1 cellular context compared by ENCODE assay signal in genomic region chr4:1784789-1785591, GRCh38.
TF ChIP-seq lines count a peak whose summit lies in the region.

No MANE protein-coding gene starts in this region.

TF ChIP-seq in HepG2, 621 proteins besides CTCF, POLR2A, EP300 and RAD21 (continued from another document and continues in another):
- TF ChIP-seq, protein P1, sequence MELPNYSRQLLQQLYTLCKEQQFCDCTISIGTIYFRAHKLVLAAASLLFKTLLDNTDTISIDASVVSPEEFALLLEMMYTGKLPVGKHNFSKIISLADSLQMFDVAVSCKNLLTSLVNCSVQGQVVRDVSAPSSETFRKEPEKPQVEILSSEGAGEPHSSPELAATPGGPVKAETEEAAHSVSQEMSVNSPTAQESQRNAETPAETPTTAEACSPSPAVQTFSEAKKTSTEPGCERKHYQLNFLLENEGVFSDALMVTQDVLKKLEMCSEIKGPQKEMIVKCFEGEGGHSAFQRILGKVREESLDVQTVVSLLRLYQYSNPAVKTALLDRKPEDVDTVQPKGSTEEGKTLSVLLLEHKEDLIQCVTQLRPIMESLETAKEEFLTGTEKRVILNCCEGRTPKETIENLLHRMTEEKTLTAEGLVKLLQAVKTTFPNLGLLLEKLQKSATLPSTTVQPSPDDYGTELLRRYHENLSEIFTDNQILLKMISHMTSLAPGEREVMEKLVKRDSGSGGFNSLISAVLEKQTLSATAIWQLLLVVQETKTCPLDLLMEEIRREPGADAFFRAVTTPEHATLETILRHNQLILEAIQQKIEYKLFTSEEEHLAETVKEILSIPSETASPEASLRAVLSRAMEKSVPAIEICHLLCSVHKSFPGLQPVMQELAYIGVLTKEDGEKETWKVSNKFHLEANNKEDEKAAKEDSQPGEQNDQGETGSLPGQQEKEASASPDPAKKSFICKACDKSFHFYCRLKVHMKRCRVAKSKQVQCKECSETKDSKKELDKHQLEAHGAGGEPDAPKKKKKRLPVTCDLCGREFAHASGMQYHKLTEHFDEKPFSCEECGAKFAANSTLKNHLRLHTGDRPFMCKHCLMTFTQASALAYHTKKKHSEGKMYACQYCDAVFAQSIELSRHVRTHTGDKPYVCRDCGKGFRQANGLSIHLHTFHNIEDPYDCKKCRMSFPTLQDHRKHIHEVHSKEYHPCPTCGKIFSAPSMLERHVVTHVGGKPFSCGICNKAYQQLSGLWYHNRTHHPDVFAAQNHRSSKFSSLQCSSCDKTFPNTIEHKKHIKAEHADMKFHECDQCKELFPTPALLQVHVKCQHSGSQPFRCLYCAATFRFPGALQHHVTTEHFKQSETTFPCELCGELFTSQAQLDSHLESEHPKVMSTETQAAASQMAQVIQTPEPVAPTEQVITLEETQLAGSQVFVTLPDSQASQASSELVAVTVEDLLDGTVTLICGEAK (IDR thresholded peaks at IDR 0.05), result no peak
- TF ChIP-seq, protein P1 (CRISPR knock-in tag; IDR thresholded peaks at IDR 0.05), result peak; percentile 21; the same call in 1 of the 2 replicates
- TF ChIP-seq ZNF3 (CRISPR knock-in tag; IDR thresholded peaks at IDR 0.05) (no peak), ZNF10 (CRISPR knock-in tag; IDR thresholded peaks at IDR 0.05; ENCODE audit: borderline replicate concordance, low read depth) (no peak), GFI1 (CRISPR knock-in tag; IDR thresholded peaks at IDR 0.05; ENCODE audit: borderline replicate concordance) (no peak), KDM1A (CRISPR knock-in tag; IDR thresholded peaks at IDR 0.05) (no peak), ZNF136 (CRISPR knock-in tag; IDR thresholded peaks at IDR 0.05; ENCODE audit: low read depth) (no peak), REXO4 (CRISPR knock-in tag; IDR thresholded peaks at IDR 0.05; ENCODE audit: borderline replicate concordance) (no peak), ESRRA (CRISPR knock-in tag; IDR thresholded peaks at IDR 0.05; ENCODE audit: low read depth) (no peak), BATF2 (CRISPR knock-in tag; IDR thresholded peaks at IDR 0.05) (no peak), RFXAP (CRISPR knock-in tag; IDR thresholded peaks at IDR 0.05; ENCODE audit: borderline replicate concordance) (0 out of 2 replicates have a peak, but pooled peaks have one; percentile 17), ZBTB37 (CRISPR knock-in tag; IDR thresholded peaks at IDR 0.05) (no peak), KDM2A (CRISPR knock-in tag; IDR thresholded peaks at IDR 0.05; ENCODE audit: borderline replicate concordance, low read depth) (peak; percentile 78), ZNF761 (CRISPR knock-in tag; conservative IDR thresholded peaks at IDR 0.05) (no peak), TSC22D2 (CRISPR knock-in tag; IDR thresholded peaks at IDR 0.05; ENCODE audit: borderline replicate concordance) (no peak), POLR2AphosphoS2 (IDR thresholded peaks at IDR 0.05; ENCODE audit: low read depth, low read length) (no peak), RBM39 (IDR thresholded peaks at IDR 0.05; ENCODE audit: low read depth, low read length, poor library complexity, severe bottlenecking) (peak; percentile 68), ZNF552 (CRISPR knock-in tag; IDR thresholded peaks at IDR 0.05; ENCODE audit: borderline replicate concordance) (0 out of 2 replicates have a peak, but pooled peaks have one; percentile 31), ZNF362 (CRISPR knock-in tag; IDR thresholded peaks at IDR 0.05; ENCODE audit: borderline replicate concordance) (peak; percentile 15; the same call in 1 of the 2 replicates), KLF16 (CRISPR knock-in tag; IDR thresholded peaks at IDR 0.05) (no peak), TBP (CRISPR knock-in tag; IDR thresholded peaks at IDR 0.05) (no peak), TGIF2 (CRISPR knock-in tag; IDR thresholded peaks at IDR 0.05) (no peak), TEAD2 (CRISPR knock-in tag; IDR thresholded peaks at IDR 0.05) (no peak), CHD4 (IDR thresholded peaks at IDR 0.05; ENCODE audit: borderline replicate concordance, low read length) (no peak), ZNF367 (CRISPR knock-in tag; IDR thresholded peaks at IDR 0.05; ENCODE audit: borderline replicate concordance) (0 out of 2 replicates have a peak, but pooled peaks have one; percentile 32), NFYC (CRISPR knock-in tag; IDR thresholded peaks at IDR 0.05) (no peak), ZNF775 (CRISPR knock-in tag; IDR thresholded peaks at IDR 0.05; ENCODE audit: borderline replicate concordance) (no peak), SMYD3 (CRISPR knock-in tag; IDR thresholded peaks at IDR 0.05) (no peak), KAT2B (IDR thresholded peaks at IDR 0.05; ENCODE audit: borderline replicate concordance, low read depth, low read length) (no peak), NFE2L1 (CRISPR knock-in tag; IDR thresholded peaks at IDR 0.05; ENCODE audit: borderline replicate concordance) (no peak), KMT2B (CRISPR knock-in tag; IDR thresholded peaks at IDR 0.05) (no peak), RNF2 (conservative IDR thresholded peaks at IDR 0.05; ENCODE audit: low read depth) (no peak)
- TF ChIP-seq, protein P2, sequence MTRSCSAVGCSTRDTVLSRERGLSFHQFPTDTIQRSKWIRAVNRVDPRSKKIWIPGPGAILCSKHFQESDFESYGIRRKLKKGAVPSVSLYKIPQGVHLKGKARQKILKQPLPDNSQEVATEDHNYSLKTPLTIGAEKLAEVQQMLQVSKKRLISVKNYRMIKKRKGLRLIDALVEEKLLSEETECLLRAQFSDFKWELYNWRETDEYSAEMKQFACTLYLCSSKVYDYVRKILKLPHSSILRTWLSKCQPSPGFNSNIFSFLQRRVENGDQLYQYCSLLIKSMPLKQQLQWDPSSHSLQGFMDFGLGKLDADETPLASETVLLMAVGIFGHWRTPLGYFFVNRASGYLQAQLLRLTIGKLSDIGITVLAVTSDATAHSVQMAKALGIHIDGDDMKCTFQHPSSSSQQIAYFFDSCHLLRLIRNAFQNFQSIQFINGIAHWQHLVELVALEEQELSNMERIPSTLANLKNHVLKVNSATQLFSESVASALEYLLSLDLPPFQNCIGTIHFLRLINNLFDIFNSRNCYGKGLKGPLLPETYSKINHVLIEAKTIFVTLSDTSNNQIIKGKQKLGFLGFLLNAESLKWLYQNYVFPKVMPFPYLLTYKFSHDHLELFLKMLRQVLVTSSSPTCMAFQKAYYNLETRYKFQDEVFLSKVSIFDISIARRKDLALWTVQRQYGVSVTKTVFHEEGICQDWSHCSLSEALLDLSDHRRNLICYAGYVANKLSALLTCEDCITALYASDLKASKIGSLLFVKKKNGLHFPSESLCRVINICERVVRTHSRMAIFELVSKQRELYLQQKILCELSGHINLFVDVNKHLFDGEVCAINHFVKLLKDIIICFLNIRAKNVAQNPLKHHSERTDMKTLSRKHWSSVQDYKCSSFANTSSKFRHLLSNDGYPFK (CRISPR knock-in tag; IDR thresholded peaks at IDR 0.05; ENCODE audit: borderline replicate concordance), result peak; percentile 58; the same call in 1 of the 2 replicates
- TF ChIP-seq, protein P3, sequence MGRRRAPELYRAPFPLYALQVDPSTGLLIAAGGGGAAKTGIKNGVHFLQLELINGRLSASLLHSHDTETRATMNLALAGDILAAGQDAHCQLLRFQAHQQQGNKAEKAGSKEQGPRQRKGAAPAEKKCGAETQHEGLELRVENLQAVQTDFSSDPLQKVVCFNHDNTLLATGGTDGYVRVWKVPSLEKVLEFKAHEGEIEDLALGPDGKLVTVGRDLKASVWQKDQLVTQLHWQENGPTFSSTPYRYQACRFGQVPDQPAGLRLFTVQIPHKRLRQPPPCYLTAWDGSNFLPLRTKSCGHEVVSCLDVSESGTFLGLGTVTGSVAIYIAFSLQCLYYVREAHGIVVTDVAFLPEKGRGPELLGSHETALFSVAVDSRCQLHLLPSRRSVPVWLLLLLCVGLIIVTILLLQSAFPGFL (CRISPR knock-in tag; IDR thresholded peaks at IDR 0.05), result no peak
- TF ChIP-seq, protein P4, sequence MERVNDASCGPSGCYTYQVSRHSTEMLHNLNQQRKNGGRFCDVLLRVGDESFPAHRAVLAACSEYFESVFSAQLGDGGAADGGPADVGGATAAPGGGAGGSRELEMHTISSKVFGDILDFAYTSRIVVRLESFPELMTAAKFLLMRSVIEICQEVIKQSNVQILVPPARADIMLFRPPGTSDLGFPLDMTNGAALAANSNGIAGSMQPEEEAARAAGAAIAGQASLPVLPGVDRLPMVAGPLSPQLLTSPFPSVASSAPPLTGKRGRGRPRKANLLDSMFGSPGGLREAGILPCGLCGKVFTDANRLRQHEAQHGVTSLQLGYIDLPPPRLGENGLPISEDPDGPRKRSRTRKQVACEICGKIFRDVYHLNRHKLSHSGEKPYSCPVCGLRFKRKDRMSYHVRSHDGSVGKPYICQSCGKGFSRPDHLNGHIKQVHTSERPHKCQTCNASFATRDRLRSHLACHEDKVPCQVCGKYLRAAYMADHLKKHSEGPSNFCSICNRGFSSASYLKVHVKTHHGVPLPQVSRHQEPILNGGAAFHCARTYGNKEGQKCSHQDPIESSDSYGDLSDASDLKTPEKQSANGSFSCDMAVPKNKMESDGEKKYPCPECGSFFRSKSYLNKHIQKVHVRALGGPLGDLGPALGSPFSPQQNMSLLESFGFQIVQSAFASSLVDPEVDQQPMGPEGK (CRISPR knock-in tag; IDR thresholded peaks at IDR 0.05), result peak; percentile 92
- TF ChIP-seq, protein P5, sequence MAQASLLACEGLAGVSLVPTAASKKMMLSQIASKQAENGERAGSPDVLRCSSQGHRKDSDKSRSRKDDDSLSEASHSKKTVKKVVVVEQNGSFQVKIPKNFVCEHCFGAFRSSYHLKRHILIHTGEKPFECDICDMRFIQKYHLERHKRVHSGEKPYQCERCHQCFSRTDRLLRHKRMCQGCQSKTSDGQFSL (CRISPR knock-in tag; IDR thresholded peaks at IDR 0.05), result no peak; the same call in 1 of the 2 replicates
- TF ChIP-seq, protein P6, sequence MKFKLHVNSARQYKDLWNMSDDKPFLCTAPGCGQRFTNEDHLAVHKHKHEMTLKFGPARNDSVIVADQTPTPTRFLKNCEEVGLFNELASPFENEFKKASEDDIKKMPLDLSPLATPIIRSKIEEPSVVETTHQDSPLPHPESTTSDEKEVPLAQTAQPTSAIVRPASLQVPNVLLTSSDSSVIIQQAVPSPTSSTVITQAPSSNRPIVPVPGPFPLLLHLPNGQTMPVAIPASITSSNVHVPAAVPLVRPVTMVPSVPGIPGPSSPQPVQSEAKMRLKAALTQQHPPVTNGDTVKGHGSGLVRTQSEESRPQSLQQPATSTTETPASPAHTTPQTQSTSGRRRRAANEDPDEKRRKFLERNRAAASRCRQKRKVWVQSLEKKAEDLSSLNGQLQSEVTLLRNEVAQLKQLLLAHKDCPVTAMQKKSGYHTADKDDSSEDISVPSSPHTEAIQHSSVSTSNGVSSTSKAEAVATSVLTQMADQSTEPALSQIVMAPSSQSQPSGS (CRISPR knock-in tag; IDR thresholded peaks at IDR 0.05), result peak; percentile 36; the same call in 1 of the 2 replicates
- TF ChIP-seq, protein P7, sequence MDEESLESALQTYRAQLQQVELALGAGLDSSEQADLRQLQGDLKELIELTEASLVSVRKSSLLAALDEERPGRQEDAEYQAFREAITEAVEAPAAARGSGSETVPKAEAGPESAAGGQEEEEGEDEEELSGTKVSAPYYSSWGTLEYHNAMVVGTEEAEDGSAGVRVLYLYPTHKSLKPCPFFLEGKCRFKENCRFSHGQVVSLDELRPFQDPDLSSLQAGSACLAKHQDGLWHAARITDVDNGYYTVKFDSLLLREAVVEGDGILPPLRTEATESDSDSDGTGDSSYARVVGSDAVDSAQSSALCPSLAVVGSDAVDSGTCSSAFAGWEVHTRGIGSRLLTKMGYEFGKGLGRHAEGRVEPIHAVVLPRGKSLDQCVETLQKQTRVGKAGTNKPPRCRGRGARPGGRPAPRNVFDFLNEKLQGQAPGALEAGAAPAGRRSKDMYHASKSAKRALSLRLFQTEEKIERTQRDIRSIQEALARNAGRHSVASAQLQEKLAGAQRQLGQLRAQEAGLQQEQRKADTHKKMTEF (CRISPR knock-in tag; IDR thresholded peaks at IDR 0.05), result peak; percentile 35; the same call in 1 of the 2 replicates
